Comparison of ENCODE assay signal across 21 cellular contexts in genomic region chr17:38713456-38713855, GRCh38. TPM values are rescaled to one million over a fixed set of nuclear protein-coding genes. Genes with fewer than 3 reads are reported as not detected.
DNase-seq lines count a peak whose midpoint lies in the region; ATAC-seq and TF ChIP-seq lines count a peak whose summit lies in the region.
"Had no signal": no experiment of that assay in that cellular context is flagged by ENCODE, and none has a peak within 500 bp of the region (broad histone marks: within the 10 kb centered on the region; RNA-seq: fewer than 3 reads in every experiment).

No MANE protein-coding gene starts in this region.

- no peak overlapping the region for H2BK12ac ChIP-seq in neuronal stem cell (ENCODE audit: low read length)

- no peak overlapping the region for H2AK5ac ChIP-seq in neuronal stem cell (ENCODE audit: low read depth, low read length)

- no peak overlapping the region for H3K23ac ChIP-seq in neuronal stem cell (ENCODE audit: low read depth, low read length, poor library complexity)

- POLR2A ChIA-PET in RWPE1 (lab: Yijun Ruan, JAX; ENCODE audit: low non-redundant PET): no interaction called here

- TF ChIP-seq CTCF in RWPE1 (conservative IDR thresholded peaks at IDR 0.05; ENCODE audit: low read depth) (no peak), foreskin fibroblast (IDR thresholded peaks at IDR 0.05; ENCODE audit: low read depth, low read length) (no peak)

- H3K27ac ChIP-seq in RWPE1: peak overlapping the region; percentile 24
- H3K27ac ChIP-seq in neuronal stem cell (replicated peaks; ENCODE audit: low read length): no peak overlapping the region
- H3K27ac ChIP-seq in right cardiac atrium (ENCODE audit: low read length): no peak overlapping the region
- H3K27ac ChIP-seq: HL-60, SJSA1 had no signal

- peak overlapping the region; percentile 51 for H3K27ac Mint-ChIP-seq in activated CD4-positive, alpha-beta T cell treated with anti-CD3 and anti-CD28 coated beads, Interleukin-2, amount 10 ng/mL, durations not matched to agents 24 days and 14 days

- CTCF ChIA-PET in RWPE1 (lab: Yijun Ruan, JAX): no interaction called here

- no peak overlapping the region for H4K8ac ChIP-seq in neuronal stem cell (ENCODE audit: low read depth, low read length)

- H3K9me3 Mint-ChIP-seq in activated CD4-positive, alpha-beta T cell treated with anti-CD3 and anti-CD28 coated beads, Interleukin-2, amount 10 ng/mL, durations not matched to agents 24 days and 14 days: no peaks in the 10 kb centered on the region
- H3K9me3 Mint-ChIP-seq: IgD-negative memory B cell had no signal

- no peak for ATAC-seq in right cardiac atrium
- ATAC-seq: PC-3 had no signal

- H3K4me3 Mint-ChIP-seq in activated CD4-positive, alpha-beta T cell treated with anti-CD3 and anti-CD28 coated beads, Interleukin-2, amount 10 ng/mL, durations not matched to agents 24 days and 14 days: no peak overlapping the region
- H3K4me3 Mint-ChIP-seq: IgD-negative memory B cell had no signal

- H3K36me3 Mint-ChIP-seq in activated CD4-positive, alpha-beta T cell treated with anti-CD3 and anti-CD28 coated beads, Interleukin-2, amount 10 ng/mL, durations not matched to agents 24 days and 14 days (ENCODE audit: low read depth): peaks cover 74% of the 10 kb centered on the region

- no peak overlapping the region for H3K18ac ChIP-seq in neuronal stem cell (ENCODE audit: low read length)

- H2BK5ac ChIP-seq in neuronal stem cell (ENCODE audit: low read length): no peak overlapping the region

- no peak overlapping the region for H4K91ac ChIP-seq in neuronal stem cell (ENCODE audit: low read depth, low read length, poor library complexity)

- WGBS in neuronal stem cell (ENCODE audit: extremely low coverage in 2 of 2, insufficient read length in 2 of 2, insufficient replicate concordance in 1 of 2), 2 donors: no CpG with 5 or more reads among the region's 3 CpGs
- WGBS in right cardiac atrium: 67% methylated on average over 3 of the region's 3 CpGs

- H3K4me1 Mint-ChIP-seq in activated CD4-positive, alpha-beta T cell treated with anti-CD3 and anti-CD28 coated beads, Interleukin-2, amount 10 ng/mL, durations not matched to agents 24 days and 14 days: peaks cover 52% of the 10 kb centered on the region

- intact Hi-C loops in activated CD4-positive, alpha-beta T cell treated with anti-CD3 and anti-CD28 coated beads, Interleukin-2, amount 10 ng/mL, durations not matched to agents 24 days and 14 days (cut with micrococcal nuclease): no loop called here
- intact Hi-C loops in right cardiac atrium (cut with DNase I): no loop called here

- no peak for DNase-seq in activated CD4-positive, alpha-beta T cell treated with anti-CD3 and anti-CD28 coated beads, Interleukin-2, amount 10 ng/mL, durations not matched to agents 24 days and 14 days
- no peak for DNase-seq in activated CD4-positive, alpha-beta T cell treated with anti-CD3 and anti-CD28 coated beads, Interleukin-2, amount 50 U/mL, for 1 hour
- DNase-seq in COLO668 (lab: John Stamatoyannopoulos, UW; ENCODE audit: unreplicated experiment) (peak; percentile 4), RWPE1 (ENCODE audit: low spot score) (no peak), neuronal stem cell (ENCODE audit: low spot score) (no peak), foreskin fibroblast (no peak), right cardiac atrium (no peak)
- DNase-seq: C1 segment of cervical spinal cord, COR-L47, DMS153, EL, HCEC 1CT, Kasumi-1, MM.1S, NCI-H1092 treated with DMSO at 0.1 percent for 48 hours, NCI-H446 treated with DMSO at 0.1 percent for 48 hours, NCI-H748 treated with DMSO at 0.1 percent for 48 hours, PC-3 had no signal

- no peaks in the 10 kb centered on the region for H3K79me1 ChIP-seq in neuronal stem cell (ENCODE audit: low read depth, low read length)

- H3K27me3 ChIP-seq in neuronal stem cell (ENCODE audit: control insufficient read depth in 3 of 3, insufficient read depth in 3 of 3, low read depth in 1 of 3, low read length in 3 of 3) (no peaks in the 10 kb centered on the region), right cardiac atrium (ENCODE audit: control insufficient read depth, insufficient read depth) (no peaks in the 10 kb centered on the region)
- H3K27me3 ChIP-seq: SJSA1 had no signal

- peaks cover 11 to 90% of the 10 kb centered on the region in 2 donors for H3K36me3 ChIP-seq in neuronal stem cell (replicated peaks in 1 of 2; ENCODE audit: control insufficient read depth in 2 of 2, insufficient read depth in 2 of 2, low read length in 2 of 2)

- H3K4me3 ChIP-seq in neuronal stem cell (ENCODE audit: low read length in 2 of 2): no peak overlapping the region
- H3K4me3 ChIP-seq in foreskin fibroblast (ENCODE audit: low read depth in 1 of 2, low read length in 2 of 2): no peak overlapping the region
- H3K4me3 ChIP-seq in right cardiac atrium (ENCODE audit: low read length): no peak overlapping the region
- H3K4me3 ChIP-seq: SJSA1 had no signal

- H3K4ac ChIP-seq in neuronal stem cell (ENCODE audit: low read length): no peak overlapping the region

- peak overlapping the region; percentile 15 for H3K9ac ChIP-seq in neuronal stem cell (ENCODE audit: low read depth, low read length, poor library complexity)

- H3K4me2 ChIP-seq in neuronal stem cell (ENCODE audit: insufficient read depth, low read length, poor library complexity, severe bottlenecking): no peak overlapping the region

- H2AFZ ChIP-seq in neuronal stem cell (ENCODE audit: low read length): no peak overlapping the region

- no peak overlapping the region for H2BK120ac ChIP-seq in neuronal stem cell (ENCODE audit: low read depth, low read length)

- H3K27me3 Mint-ChIP-seq in activated CD4-positive, alpha-beta T cell treated with anti-CD3 and anti-CD28 coated beads, Interleukin-2, amount 10 ng/mL, durations not matched to agents 24 days and 14 days: no peaks in the 10 kb centered on the region
- H3K27me3 Mint-ChIP-seq: IgD-negative memory B cell had no signal

- H3K4me1 ChIP-seq in neuronal stem cell (ENCODE audit: control insufficient read depth in 2 of 2, insufficient read depth in 1 of 2, low read depth in 1 of 2, low read length in 2 of 2) (peaks cover 0 to 3% of the 10 kb centered on the region in 2 donors), right cardiac atrium (ENCODE audit: control insufficient read depth, insufficient read depth, low read length) (no peaks in the 10 kb centered on the region)
- H3K4me1 ChIP-seq: SJSA1 had no signal

- H3K14ac ChIP-seq in neuronal stem cell (ENCODE audit: low read length): no peak overlapping the region

- H2BK15ac ChIP-seq in neuronal stem cell (ENCODE audit: low read length): no peak overlapping the region

- H3K9me3 ChIP-seq in neuronal stem cell (replicated peaks in 1 of 2; ENCODE audit: control insufficient read depth in 2 of 2, insufficient read depth in 1 of 2, low read depth in 1 of 2, low read length in 2 of 2) (no peaks in the 10 kb centered on the region), right cardiac atrium (ENCODE audit: control insufficient read depth, low read length) (no peaks in the 10 kb centered on the region)
- H3K9me3 ChIP-seq: SJSA1 had no signal

RNA-seq across cellular contexts. Expression of gene MLLT6, which starts 8.4 kb away (rescaled TPM):
- total RNA-seq in activated CD4-positive, alpha-beta T cell treated with anti-CD3 and anti-CD28 coated beads, Interleukin-2, amount 10 ng/mL, durations not matched to agents 24 days and 14 days: 243 and 248 TPM in 2 replicates
- polyA plus RNA-seq in neuronal stem cell (2013, experiment 1 of 2): 14.2 TPM
- 14.1 TPM for polyA plus RNA-seq in neuronal stem cell (2013, experiment 2 of 2)
- total RNA-seq in right cardiac atrium: 100 to 1,000 TPM in 2 of 4 donors, 10 to 100 TPM in 2; 80.7 to 108 (median 94.2) TPM
- polyA plus RNA-seq in right cardiac atrium: 81.2 TPM

RNA-seq across cellular contexts. Expression of gene CISD3, which starts 16.7 kb away (rescaled TPM):
- total RNA-seq in activated CD4-positive, alpha-beta T cell treated with anti-CD3 and anti-CD28 coated beads, Interleukin-2, amount 10 ng/mL, durations not matched to agents 24 days and 14 days: 44.0 and 46.7 TPM in 2 replicates
- 4.7 TPM for polyA plus RNA-seq in neuronal stem cell (2013, experiment 1 of 2)
- 4.8 TPM for polyA plus RNA-seq in neuronal stem cell (2013, experiment 2 of 2)
- total RNA-seq in right cardiac atrium: 10 to 100 TPM; 43.7 to 74.6 (median 67.9) TPM
- polyA plus RNA-seq in right cardiac atrium: 78.1 TPM

RNA-seq across cellular contexts. Expression of gene PCGF2, which starts 34.7 kb away (rescaled TPM):
- total RNA-seq in activated CD4-positive, alpha-beta T cell treated with anti-CD3 and anti-CD28 coated beads, Interleukin-2, amount 10 ng/mL, durations not matched to agents 24 days and 14 days: 4.7 and 5.5 TPM in 2 replicates
- polyA plus RNA-seq in neuronal stem cell (2013, experiment 1 of 2): 74.0 TPM
- 69.4 TPM for polyA plus RNA-seq in neuronal stem cell (2013, experiment 2 of 2)
- total RNA-seq in right cardiac atrium: 10 to 100 TPM; 28.2 to 48.4 (median 34.7) TPM
- polyA plus RNA-seq in right cardiac atrium: 34.3 TPM
- polyA plus RNA-seq: IgD-negative memory B cell had no signal

RNA-seq across cellular contexts. Expression of gene EPOP, which starts 38.7 kb away (rescaled TPM):
- 52.1 and 54.9 TPM in 2 replicates for total RNA-seq in activated CD4-positive, alpha-beta T cell treated with anti-CD3 and anti-CD28 coated beads, Interleukin-2, amount 10 ng/mL, durations not matched to agents 24 days and 14 days
- 17.0 TPM for polyA plus RNA-seq in neuronal stem cell (2013, experiment 1 of 2)
- 16.8 TPM for polyA plus RNA-seq in neuronal stem cell (2013, experiment 2 of 2)
- 1 to 10 TPM in 3 of 4 donors, under 1 TPM in 1; 0.91 to 2.9 (median 1.7) TPM for total RNA-seq in right cardiac atrium
- 2.1 TPM for polyA plus RNA-seq in right cardiac atrium
- polyA plus RNA-seq: IgD-negative memory B cell had no signal

RNA-seq across cellular contexts. Expression of gene PSMB3, which starts 39.1 kb away (rescaled TPM):
- 356 and 358 TPM in 2 replicates for total RNA-seq in activated CD4-positive, alpha-beta T cell treated with anti-CD3 and anti-CD28 coated beads, Interleukin-2, amount 10 ng/mL, durations not matched to agents 24 days and 14 days
- 263 TPM for polyA plus RNA-seq in neuronal stem cell (2013, experiment 1 of 2)
- polyA plus RNA-seq in neuronal stem cell (2013, experiment 2 of 2): 265 TPM
- 100 to 1,000 TPM; 134 to 167 (median 146) TPM for total RNA-seq in right cardiac atrium
- 247 TPM for polyA plus RNA-seq in right cardiac atrium
